21 cellular contexts compared by ENCODE assay signal in the genomic region with DNA sequence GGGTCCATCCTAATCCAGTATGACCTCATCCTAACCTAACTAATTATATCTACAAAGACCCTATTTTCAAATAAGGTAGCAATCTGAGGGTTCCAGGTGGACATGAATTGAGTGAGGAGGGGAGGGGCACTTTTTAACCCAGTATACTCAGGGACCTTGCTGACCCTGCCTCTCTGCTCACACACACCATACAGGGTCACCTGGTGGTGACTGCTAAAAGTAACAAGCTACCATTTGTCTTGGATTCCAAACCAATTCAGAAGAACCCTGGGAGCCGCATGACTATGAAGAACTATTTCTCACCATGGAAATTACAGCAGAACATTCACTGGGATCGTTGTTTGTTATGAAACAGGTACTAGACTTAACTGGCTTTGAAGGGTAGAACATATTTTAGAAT.
DNase-seq lines count a peak whose midpoint lies in the region; TF ChIP-seq lines count a peak whose summit lies in the region.
"Had no signal": no experiment of that assay in that cellular context is flagged by ENCODE, and none has a peak within 500 bp of the region (broad histone marks: within the 10 kb centered on the region; RNA-seq: fewer than 3 reads in every experiment).

No MANE protein-coding gene starts in this region.

- H3K4me3 Mint-ChIP-seq in endodermal cell: no peak overlapping the region
- H3K4me3 Mint-ChIP-seq: CD14-positive monocyte; CD4-positive, alpha-beta T cell; CD8-positive, alpha-beta memory T cell; HFFc6 had no signal

- in situ Hi-C loops in SK-MEL-5 (cut with HindIII; ENCODE audit: low pct_unique_long_range_greater_than_20kb, low sequenced_read_pairs): loop anchor here (25.0 kb wide), 1 partner anchor 406 kb away; no protein-coding TSS in a partner anchor

- H3K27me3 ChIP-seq in endodermal cell (ENCODE audit: control insufficient read depth, insufficient read depth, low read length, poor library complexity, severe bottlenecking): no peaks in the 10 kb centered on the region
- H3K27me3 ChIP-seq: BLaER1 treated with 17β-estradiol and CSF1 and Interleukin-3, amounts not matched to agents 10 nM and 100 nM had no signal

- peaks cover 2% of the 10 kb centered on the region for H3K4me1 Mint-ChIP-seq in endodermal cell
- H3K4me1 Mint-ChIP-seq: CD14-positive monocyte; CD8-positive, alpha-beta memory T cell had no signal

- WGBS in endodermal cell (ENCODE audit: insufficient coverage in 1 of 2, insufficient read length in 1 of 2), 2 experiments: 100% methylated on average over 1 of the region's 2 CpGs

- peaks cover 7% of the 10 kb centered on the region for H3K9me3 Mint-ChIP-seq in endodermal cell
- H3K9me3 Mint-ChIP-seq: HFFc6 had no signal

- peaks cover 3% of the 10 kb centered on the region for H3K27me3 Mint-ChIP-seq in endodermal cell (ENCODE audit: insufficient read depth)

- no peak overlapping the region for H3K27ac ChIP-seq in endodermal cell (ENCODE audit: low read depth, low read length)
- H3K27ac ChIP-seq: 22Rv1; BLaER1 treated with 17β-estradiol and CSF1 and Interleukin-3, amounts not matched to agents 10 nM and 100 nM had no signal

- no peak overlapping the region for H3K9ac ChIP-seq in endodermal cell (ENCODE audit: extremely low read depth, low read length, poor library complexity, severe bottlenecking)
- H3K9ac ChIP-seq: BLaER1 treated with 17β-estradiol and CSF1 and Interleukin-3, amounts not matched to agents 10 nM and 100 nM had no signal

- H3K4me1 ChIP-seq in endodermal cell (ENCODE audit: control insufficient read depth, insufficient read depth, low read length): no peaks in the 10 kb centered on the region
- H3K4me1 ChIP-seq: BE2C; BLaER1 treated with 17β-estradiol and CSF1 and Interleukin-3, amounts not matched to agents 10 nM and 100 nM; HAP-1 had no signal

- no peak overlapping the region for H3K27ac Mint-ChIP-seq in endodermal cell
- H3K27ac Mint-ChIP-seq: CD14-positive monocyte; CD4-positive, alpha-beta T cell; CD8-positive, alpha-beta memory T cell; HFFc6 had no signal

- peaks cover 1% of the 10 kb centered on the region for H3K36me3 Mint-ChIP-seq in endodermal cell (ENCODE audit: low read depth)
- H3K36me3 Mint-ChIP-seq: CD14-positive monocyte; CD8-positive, alpha-beta memory T cell had no signal

- TF ChIP-seq CTCF in GM12864 (IDR thresholded peaks at IDR 0.05; ENCODE audit: low read depth, low read length, missing control alignments): peak; percentile 2
- TF ChIP-seq CTCF in endodermal cell (conservative IDR thresholded peaks at IDR 0.05): peak; percentile 64

- H3K36me3 ChIP-seq in endodermal cell (ENCODE audit: control insufficient read depth, insufficient read depth, low read length): no peaks in the 10 kb centered on the region
- H3K36me3 ChIP-seq: BE2C; BLaER1 treated with 17β-estradiol and CSF1 and Interleukin-3, amounts not matched to agents 10 nM and 100 nM; HAP-1 had no signal

- DNase-seq in GM12864 (ENCODE audit: low read depth) (no peak), SK-MEL-5 (ENCODE audit: low read depth, low spot score) (peak; percentile 8), endodermal cell (peak; percentile 57), iPS-NIHi7 (ENCODE audit: extremely low spot score) (peak; percentile 26), AG08396 (ENCODE audit: low spot score) (no peak), Kasumi-1 (lab: John Stamatoyannopoulos, UW) (no peak)
- DNase-seq in stimulated activated CD4-positive, alpha-beta T cell treated with anti-CD3 and anti-CD28 coated beads, Interleukin-4, amount 100 ng/mL, for 24 hours: no peak
- DNase-seq in activated naive CD4-positive, alpha-beta T cell (lab: John Stamatoyannopoulos, UW): no peak
- DNase-seq: AML-193; BE2C; CD4-positive, alpha-beta T cell; CD8-positive, alpha-beta memory T cell; DMS 273 treated with DMSO at 0.1 percent for 48 hours; DMS79; EL; GDM1; HFFc6 had no signal

- no peaks in the 10 kb centered on the region for H3K9me3 ChIP-seq in endodermal cell (ENCODE audit: control insufficient read depth, low read length)
- H3K9me3 ChIP-seq: BE2C had no signal

- H3K4me3 ChIP-seq in GM12864 (ENCODE audit: low read depth, low read length) (no peak overlapping the region), endodermal cell (ENCODE audit: low read length) (no peak overlapping the region)
- H3K4me3 ChIP-seq: BLaER1 treated with 17β-estradiol and CSF1 and Interleukin-3, amounts not matched to agents 10 nM and 100 nM; HAP-1 had no signal

Comparison
In these comparisons a context has a peak if more than half of its experiments do, and no peak if none do; other contexts are left out.
1. DNase-seq: peak in SK-MEL-5 (single experiment), endodermal cell (single experiment) and iPS-NIHi7 (single experiment); none in GM12864 (single experiment), AG08396 (single experiment), stimulated activated CD4-positive, alpha-beta T cell treated with anti-CD3 and anti-CD28 coated beads, Interleukin-4, amount 100 ng/mL, for 24 hours (single experiment), activated naive CD4-positive, alpha-beta T cell (0 of 4) and Kasumi-1 (0 of 2).